9 cellular contexts compared by ENCODE assay signal in genomic region chr17:72502111-72502939, GRCh38.
DNase-seq lines count a peak whose midpoint lies in the region; ATAC-seq and TF ChIP-seq lines count a peak whose summit lies in the region.
"Had no signal": no experiment of that assay in that cellular context is flagged by ENCODE, and none has a peak within 500 bp of the region (broad histone marks: within the 10 kb centered on the region; RNA-seq: fewer than 3 reads in every experiment).

No MANE protein-coding gene starts in this region.

- no peak overlapping the region for H2AFZ ChIP-seq in smooth muscle cell (ENCODE audit: low read depth)

- H3K79me2 ChIP-seq in smooth muscle cell (ENCODE audit: low read depth), result peaks cover 50% of the 10 kb centered on the region

- peaks cover 12% of the 10 kb centered on the region for H3K4me1 ChIP-seq in smooth muscle cell (ENCODE audit: low read depth)

- peak overlapping the region; percentile 82 for H3K27ac ChIP-seq in caudate nucleus (ENCODE audit: low read depth, low read length)
- H3K27ac ChIP-seq in layer of hippocampus (ENCODE audit: low read depth, low read length), result peak overlapping the region; percentile 92
- peak overlapping the region; percentile 45 for H3K27ac ChIP-seq in smooth muscle cell (ENCODE audit: low read depth)

- no peaks in the 10 kb centered on the region for H3K9me3 ChIP-seq in MG63
- no peaks in the 10 kb centered on the region for H3K9me3 ChIP-seq in smooth muscle cell (replicated peaks; ENCODE audit: low read depth)

- ATAC-seq in GM18870 (IDR thresholded peaks at IDR 0.05; ENCODE audit: unreplicated experiment), result no peak
- ATAC-seq: T-cell had no signal

- H4K20me1 ChIP-seq in smooth muscle cell (ENCODE audit: low read depth), result peaks cover 23% of the 10 kb centered on the region

- H3K27me3 ChIP-seq in MG63 (no peaks in the 10 kb centered on the region), layer of hippocampus (ENCODE audit: control insufficient read depth, insufficient read depth, low read length) (no peaks in the 10 kb centered on the region), smooth muscle cell (ENCODE audit: low read depth) (no peaks in the 10 kb centered on the region)

- DNase-seq in MG63 (peak; percentile 11), caudate nucleus (lab: John Stamatoyannopoulos, UW) (peak in 8 of 61 donors; percentile 19 to 61 (median 50)), smooth muscle cell (lab: John Stamatoyannopoulos, UW; ENCODE audit: unreplicated experiment) (no peak), DMS79 treated with DMSO at 0.1 percent for 48 hours (lab: John Stamatoyannopoulos, UW) (no peak), GOT3 (lab: John Stamatoyannopoulos, UW) (no peak)
- DNase-seq in activated CD4-positive, alpha-beta T cell treated with anti-CD3 and anti-CD28 coated beads, Interleukin-2, amount 50 U/mL, for 48 hours, result no peak
- DNase-seq: T-cell had no signal

- WGBS in smooth muscle cell (ENCODE audit: low lambda C conversion rate), result 53% methylated on average over 20 of the region's 20 CpGs

- peak overlapping the region; percentile 50 for H3K4me2 ChIP-seq in smooth muscle cell

- no peaks in the 10 kb centered on the region for H3F3A ChIP-seq in smooth muscle cell (ENCODE audit: low read depth)

- TF ChIP-seq CTCF in smooth muscle cell (IDR thresholded peaks at IDR 0.05; ENCODE audit: borderline replicate concordance, insufficient read depth, poor library complexity, severe bottlenecking), result no peak

- H3K4me3 ChIP-seq in MG63, result no peak overlapping the region
- H3K4me3 ChIP-seq in smooth muscle cell, result no peak overlapping the region

- no peaks in the 10 kb centered on the region for H3K36me3 ChIP-seq in MG63
- no peaks in the 10 kb centered on the region for H3K36me3 ChIP-seq in smooth muscle cell (ENCODE audit: low read depth)

- H3K9ac ChIP-seq in smooth muscle cell (ENCODE audit: low read depth), result no peak overlapping the region
